Comparison of ENCODE assay signal across 16 cellular contexts in genomic region chrX:150602296-150602695, GRCh38. TPM values are rescaled to one million over a fixed set of nuclear protein-coding genes. Genes with fewer than 3 reads are reported as not detected.
DNase-seq lines count a peak whose midpoint lies in the region; ATAC-seq and TF ChIP-seq lines count a peak whose summit lies in the region.
"Had no signal": no experiment of that assay in that cellular context is flagged by ENCODE, and none has a peak within 500 bp of the region (broad histone marks: within the 10 kb centered on the region; RNA-seq: fewer than 3 reads in every experiment).

No MANE protein-coding gene starts in this region.

- peaks cover 20% of the 10 kb centered on the region for H3K36me3 Mint-ChIP-seq in activated CD4-positive, alpha-beta T cell treated with anti-CD3 and anti-CD28 coated beads for 36 hours (ENCODE audit: low read depth)
- H3K36me3 Mint-ChIP-seq in natural killer cell treated with Interleukin-12 subunit alpha and Interleukin-12 subunit beta and Interleukin-15 and Interleukin-18, amount 100 ng/mL, for 72 hours, result peaks cover 12% of the 10 kb centered on the region
- no peaks in the 10 kb centered on the region for H3K36me3 Mint-ChIP-seq in natural killer cell

- peak overlapping the region; percentile 50 for H3K27ac ChIP-seq in neutrophil
- no peak overlapping the region for H3K27ac ChIP-seq in colonic mucosa
- H3K27ac ChIP-seq: BLaER1 had no signal

- intact Hi-C loops in activated CD4-positive, alpha-beta T cell treated with anti-CD3 and anti-CD28 coated beads for 36 hours (cut with DNase I, micrococcal nuclease), result no loop called here
- intact Hi-C loops in natural killer cell (cut with micrococcal nuclease) (no loop called here), colonic mucosa (cut with DNase I) (no loop called here)

- H3K9me3 Mint-ChIP-seq in activated CD4-positive, alpha-beta T cell treated with anti-CD3 and anti-CD28 coated beads for 36 hours (ENCODE audit: low read depth), result no peaks in the 10 kb centered on the region
- H3K9me3 Mint-ChIP-seq in natural killer cell treated with Interleukin-12 subunit alpha and Interleukin-12 subunit beta and Interleukin-15 and Interleukin-18, amount 100 ng/mL, for 72 hours, result no peaks in the 10 kb centered on the region
- H3K9me3 Mint-ChIP-seq in natural killer cell, result no peaks in the 10 kb centered on the region
- H3K9me3 Mint-ChIP-seq in stimulated activated naive CD8-positive, alpha-beta T cell treated with anti-CD3 and anti-CD28 coated beads, Interleukin-15, amount 100 ng/mL, for 72 hours, result no peaks in the 10 kb centered on the region
- H3K9me3 Mint-ChIP-seq: GM23338 had no signal

- H3K9ac ChIP-seq in colonic mucosa (ENCODE audit: low read depth in 2 of 2, low read length in 2 of 2), result no peak overlapping the region
- H3K9ac ChIP-seq: BLaER1 had no signal

- H3K36me3 ChIP-seq in neutrophil (peaks cover 18% of the 10 kb centered on the region), colonic mucosa (no peaks in the 10 kb centered on the region)

- H3K9me3 ChIP-seq in neutrophil (no peaks in the 10 kb centered on the region), colonic mucosa (no peaks in the 10 kb centered on the region)
- H3K9me3 ChIP-seq: BLaER1 had no signal

- no peak for DNase-seq in activated CD4-positive, alpha-beta T cell treated with anti-CD3 and anti-CD28 coated beads for 36 hours
- no peak for DNase-seq in activated CD4-positive, alpha-beta T cell treated with anti-CD3 and anti-CD28 coated beads, Interleukin-2, amount 50 U/mL, for 1 hour
- DNase-seq in natural killer cell treated with Interleukin-12 subunit alpha and Interleukin-12 subunit beta and Interleukin-15 and Interleukin-18, amount 100 ng/mL, for 72 hours (ENCODE audit: low spot score), result no peak
- DNase-seq in natural killer cell (no peak), colonic mucosa (no peak)
- no peak for DNase-seq in stimulated activated naive CD8-positive, alpha-beta T cell treated with anti-CD3 and anti-CD28 coated beads, Interleukin-15, amount 100 ng/mL, for 72 hours
- DNase-seq: 8988T; CD4-positive, alpha-beta memory T cell; DMS153; DMS79; GDM1; HCEC 1CT had no signal

- TF ChIP-seq CTCF in natural killer cell (IDR thresholded peaks at IDR 0.05), result no peak
- TF ChIP-seq CTCF in neutrophil (IDR thresholded peaks at IDR 0.05), result no peak
- TF ChIP-seq CTCF in colonic mucosa (IDR thresholded peaks at IDR 0.05), result no peak

- CTCF ChIA-PET in activated CD4-positive, alpha-beta T cell treated with anti-CD3 and anti-CD28 coated beads for 36 hours (lab: Charles Lee), result no interaction called here

- ATAC-seq in activated CD4-positive, alpha-beta T cell treated with anti-CD3 and anti-CD28 coated beads for 36 hours, result peak; percentile 19
- peak; percentile 53 to 63 for ATAC-seq in natural killer cell treated with Interleukin-12 subunit alpha and Interleukin-12 subunit beta and Interleukin-15 and Interleukin-18, amount 100 ng/mL, for 72 hours
- no peak for ATAC-seq in natural killer cell
- ATAC-seq in stimulated activated naive CD8-positive, alpha-beta T cell treated with anti-CD3 and anti-CD28 coated beads, Interleukin-15, amount 100 ng/mL, for 72 hours, result no peak
- ATAC-seq: GM23338 had no signal

- H3K27me3 ChIP-seq in neutrophil, result no peaks in the 10 kb centered on the region
- H3K27me3 ChIP-seq in colonic mucosa, result no peaks in the 10 kb centered on the region
- H3K27me3 ChIP-seq: BLaER1 had no signal

- H3K27ac Mint-ChIP-seq in activated CD4-positive, alpha-beta T cell treated with anti-CD3 and anti-CD28 coated beads for 36 hours, result no peak overlapping the region
- no peak overlapping the region for H3K27ac Mint-ChIP-seq in natural killer cell treated with Interleukin-12 subunit alpha and Interleukin-12 subunit beta and Interleukin-15 and Interleukin-18, amount 100 ng/mL, for 72 hours
- H3K27ac Mint-ChIP-seq in natural killer cell, result no peak overlapping the region
- H3K27ac Mint-ChIP-seq in stimulated activated naive CD8-positive, alpha-beta T cell treated with anti-CD3 and anti-CD28 coated beads, Interleukin-15, amount 100 ng/mL, for 72 hours, result no peak overlapping the region
- H3K27ac Mint-ChIP-seq: GM23338 had no signal

- H3K27me3 Mint-ChIP-seq in activated CD4-positive, alpha-beta T cell treated with anti-CD3 and anti-CD28 coated beads for 36 hours, result no peaks in the 10 kb centered on the region
- H3K27me3 Mint-ChIP-seq in natural killer cell treated with Interleukin-12 subunit alpha and Interleukin-12 subunit beta and Interleukin-15 and Interleukin-18, amount 100 ng/mL, for 72 hours, result peaks cover 0 to 6% of the 10 kb centered on the region in 2 donors
- no peaks in the 10 kb centered on the region for H3K27me3 Mint-ChIP-seq in natural killer cell (ENCODE audit: low read depth in 2 of 2)
- H3K27me3 Mint-ChIP-seq in stimulated activated naive CD8-positive, alpha-beta T cell treated with anti-CD3 and anti-CD28 coated beads, Interleukin-15, amount 100 ng/mL, for 72 hours, result no peaks in the 10 kb centered on the region
- H3K27me3 Mint-ChIP-seq: CD4-positive, alpha-beta memory T cell had no signal

- POLR2A ChIA-PET in activated CD4-positive, alpha-beta T cell treated with anti-CD3 and anti-CD28 coated beads for 36 hours (lab: Charles Lee), result no interaction called here

- no peak overlapping the region for H3K4me3 Mint-ChIP-seq in activated CD4-positive, alpha-beta T cell treated with anti-CD3 and anti-CD28 coated beads for 36 hours
- H3K4me3 Mint-ChIP-seq in natural killer cell treated with Interleukin-12 subunit alpha and Interleukin-12 subunit beta and Interleukin-15 and Interleukin-18, amount 100 ng/mL, for 72 hours, result no peak overlapping the region
- H3K4me3 Mint-ChIP-seq in natural killer cell, result no peak overlapping the region
- no peak overlapping the region for H3K4me3 Mint-ChIP-seq in stimulated activated naive CD8-positive, alpha-beta T cell treated with anti-CD3 and anti-CD28 coated beads, Interleukin-15, amount 100 ng/mL, for 72 hours
- H3K4me3 Mint-ChIP-seq: CD14-positive monocyte; CD4-positive, alpha-beta memory T cell; GM23338 had no signal

- peaks cover 40 to 48% of the 10 kb centered on the region in 2 experiments for H3K4me1 ChIP-seq in neutrophil (ENCODE audit: control insufficient read depth in 1 of 2, insufficient read depth in 1 of 2, low read depth in 1 of 2, low read length in 1 of 2)
- H3K4me1 ChIP-seq in colonic mucosa, result no peaks in the 10 kb centered on the region
- H3K4me1 ChIP-seq: BLaER1 had no signal

- no peak overlapping the region for H3K4me3 ChIP-seq in neutrophil (ENCODE audit: low read depth in 1 of 2, low read length in 1 of 2)
- no peak overlapping the region for H3K4me3 ChIP-seq in colonic mucosa
- H3K4me3 ChIP-seq: BLaER1, GM23338 had no signal

- peaks cover 3% of the 10 kb centered on the region for H3K4me1 Mint-ChIP-seq in activated CD4-positive, alpha-beta T cell treated with anti-CD3 and anti-CD28 coated beads for 36 hours
- peaks cover 6 to 17% of the 10 kb centered on the region in 2 donors for H3K4me1 Mint-ChIP-seq in natural killer cell treated with Interleukin-12 subunit alpha and Interleukin-12 subunit beta and Interleukin-15 and Interleukin-18, amount 100 ng/mL, for 72 hours (ENCODE audit: low read depth in 2 of 2)
- peaks cover 0 to 6% of the 10 kb centered on the region in 2 donors for H3K4me1 Mint-ChIP-seq in natural killer cell
- H3K4me1 Mint-ChIP-seq in stimulated activated naive CD8-positive, alpha-beta T cell treated with anti-CD3 and anti-CD28 coated beads, Interleukin-15, amount 100 ng/mL, for 72 hours, result no peaks in the 10 kb centered on the region
- H3K4me1 Mint-ChIP-seq: GM23338 had no signal

RNA-seq across cellular contexts. Expression of gene MTM1, which starts 33.9 kb away (rescaled TPM):
- total RNA-seq in activated CD4-positive, alpha-beta T cell treated with anti-CD3 and anti-CD28 coated beads for 36 hours, result 10 to 100 TPM; 23.1 to 31.3 TPM
- 10 to 100 TPM in 1 of 2 donors, 1 to 10 TPM in 1; 9.1 to 10.8 TPM for total RNA-seq in natural killer cell treated with Interleukin-12 subunit alpha and Interleukin-12 subunit beta and Interleukin-15 and Interleukin-18, amount 100 ng/mL, for 72 hours
- total RNA-seq in natural killer cell (10 to 100 TPM in 1 of 3 donors, 1 to 10 TPM in 2; 4.8 to 16.6 (median 6.1) TPM), colonic mucosa (10 to 100 TPM; 36.8 to 61.3 TPM)

Comparison
In these comparisons a context has a peak if more than half of its experiments do, and no peak if none do; other contexts are left out.
1. ATAC-seq: peak in activated CD4-positive, alpha-beta T cell treated with anti-CD3 and anti-CD28 coated beads for 36 hours (single experiment) and natural killer cell treated with Interleukin-12 subunit alpha and Interleukin-12 subunit beta and Interleukin-15 and Interleukin-18, amount 100 ng/mL, for 72 hours (2 of 2); none in natural killer cell (0 of 3) and stimulated activated naive CD8-positive, alpha-beta T cell treated with anti-CD3 and anti-CD28 coated beads, Interleukin-15, amount 100 ng/mL, for 72 hours (single experiment).